8 cellular contexts compared by ENCODE assay signal in the genomic region with DNA sequence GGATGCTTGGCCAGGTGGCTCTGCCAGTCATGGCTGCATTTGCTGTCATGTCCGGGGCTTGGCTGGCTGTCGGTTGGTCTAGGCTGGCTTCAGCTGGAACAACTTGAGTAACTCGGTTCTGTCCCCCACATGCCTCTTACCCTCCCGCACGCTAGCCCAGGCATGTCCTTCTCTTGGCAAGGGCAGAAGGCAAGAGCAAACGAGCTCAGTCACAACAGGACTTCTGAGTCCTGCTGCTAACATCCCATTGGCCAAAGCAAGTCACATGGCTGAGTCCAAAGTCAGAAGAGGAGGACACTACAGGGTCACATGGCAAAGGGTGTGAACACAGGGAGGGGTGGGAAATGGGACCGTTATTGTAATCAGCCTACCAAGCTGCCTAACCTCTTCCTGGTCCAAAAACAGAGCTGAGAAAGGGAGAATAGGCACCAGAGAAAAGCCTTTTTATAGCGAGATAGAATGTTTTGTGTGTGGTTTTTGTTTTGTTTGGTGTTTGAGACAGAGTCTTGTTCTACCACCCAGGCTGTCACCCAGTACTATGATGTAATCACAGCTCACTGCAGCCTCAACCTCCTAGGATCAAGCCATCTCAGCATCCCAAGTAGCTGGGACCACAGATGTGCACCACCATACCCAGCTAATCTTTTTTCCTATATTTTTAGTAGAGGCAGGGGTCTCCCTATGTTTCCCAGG.
DNase-seq lines count a peak whose midpoint lies in the region; ATAC-seq and TF ChIP-seq lines count a peak whose summit lies in the region.

No MANE protein-coding gene starts in this region.

- TF ChIP-seq CTCF in mesothelial cell of epicardium (IDR thresholded peaks at IDR 0.05; ENCODE audit: unreplicated experiment) = no peak
- TF ChIP-seq CTCF in endothelial cell (IDR thresholded peaks at IDR 0.05; ENCODE audit: unreplicated experiment) = no peak

- H3K4me1 Mint-ChIP-seq in dendritic cell treated with granulocyte-macrophage colony-stimulating factor and Interleukin-4, amounts not matched to agents 40 ng/mL and 50 ng/mL, for 4 days (ENCODE audit: low read depth) = peaks cover 50% of the 10 kb centered on the region
- peaks cover 20% of the 10 kb centered on the region for H3K4me1 Mint-ChIP-seq in mesothelial cell of epicardium
- peaks cover 10% of the 10 kb centered on the region for H3K4me1 Mint-ChIP-seq in endothelial cell (ENCODE audit: unreplicated experiment)

- H3K9me3 Mint-ChIP-seq in dendritic cell treated with granulocyte-macrophage colony-stimulating factor and Interleukin-4, amounts not matched to agents 40 ng/mL and 50 ng/mL, for 4 days = peaks cover 7% of the 10 kb centered on the region
- H3K9me3 Mint-ChIP-seq in mesothelial cell of epicardium (peaks cover 9% of the 10 kb centered on the region), endothelial cell (ENCODE audit: unreplicated experiment) (no peaks in the 10 kb centered on the region)

- ATAC-seq in HG02840 (IDR thresholded peaks at IDR 0.05; ENCODE audit: low FRiP score, unreplicated experiment) = no peak
- ATAC-seq in HG02678 (IDR thresholded peaks at IDR 0.05; ENCODE audit: unreplicated experiment) = no peak
- no peak for ATAC-seq in GM21360 (IDR thresholded peaks at IDR 0.05; ENCODE audit: unreplicated experiment)

- H3K27me3 Mint-ChIP-seq in dendritic cell treated with granulocyte-macrophage colony-stimulating factor and Interleukin-4, amounts not matched to agents 40 ng/mL and 50 ng/mL, for 4 days = no peaks in the 10 kb centered on the region
- H3K27me3 Mint-ChIP-seq in mesothelial cell of epicardium (ENCODE audit: low read depth) = peaks cover 5% of the 10 kb centered on the region
- no peaks in the 10 kb centered on the region for H3K27me3 Mint-ChIP-seq in endothelial cell (ENCODE audit: unreplicated experiment)

- H3K27ac Mint-ChIP-seq in dendritic cell treated with granulocyte-macrophage colony-stimulating factor and Interleukin-4, amounts not matched to agents 40 ng/mL and 50 ng/mL, for 4 days = peak overlapping the region; percentile 79
- peak overlapping the region; percentile 25 for H3K27ac Mint-ChIP-seq in mesothelial cell of epicardium
- no peak overlapping the region for H3K27ac Mint-ChIP-seq in endothelial cell (ENCODE audit: unreplicated experiment)

- H3K36me3 Mint-ChIP-seq in dendritic cell treated with granulocyte-macrophage colony-stimulating factor and Interleukin-4, amounts not matched to agents 40 ng/mL and 50 ng/mL, for 4 days (ENCODE audit: low read depth) = no peaks in the 10 kb centered on the region
- H3K36me3 Mint-ChIP-seq in mesothelial cell of epicardium (no peaks in the 10 kb centered on the region), endothelial cell (ENCODE audit: low read depth, unreplicated experiment) (peaks cover 7% of the 10 kb centered on the region)

- intact Hi-C loops in dendritic cell treated with granulocyte-macrophage colony-stimulating factor and Interleukin-4, amounts not matched to agents 40 ng/mL and 50 ng/mL, for 4 days (cut with micrococcal nuclease) = no loop called here

- DNase-seq in COR-L47 (lab: John Stamatoyannopoulos, UW) = peak; percentile 18
- DNase-seq in LoVo (ENCODE audit: low spot score) = peak; percentile 44
- no peak for DNase-seq in mesothelial cell of epicardium (ENCODE audit: low spot score in 2 of 2, unreplicated experiment in 2 of 2)
- no peak for DNase-seq in endothelial cell (ENCODE audit: low spot score)

- H3K4me3 Mint-ChIP-seq in dendritic cell treated with granulocyte-macrophage colony-stimulating factor and Interleukin-4, amounts not matched to agents 40 ng/mL and 50 ng/mL, for 4 days = no peak overlapping the region
- H3K4me3 Mint-ChIP-seq in mesothelial cell of epicardium (no peak overlapping the region), endothelial cell (ENCODE audit: unreplicated experiment) (no peak overlapping the region)

Comparison
In these comparisons a context has a peak if more than half of its experiments do, and no peak if none do; other contexts are left out.
1. DNase-seq: peak in COR-L47 (single experiment) and LoVo (single experiment); none in mesothelial cell of epicardium (0 of 2) and endothelial cell (single experiment).